ENCODE assay signal across 9 cellular contexts in the genomic region with DNA sequence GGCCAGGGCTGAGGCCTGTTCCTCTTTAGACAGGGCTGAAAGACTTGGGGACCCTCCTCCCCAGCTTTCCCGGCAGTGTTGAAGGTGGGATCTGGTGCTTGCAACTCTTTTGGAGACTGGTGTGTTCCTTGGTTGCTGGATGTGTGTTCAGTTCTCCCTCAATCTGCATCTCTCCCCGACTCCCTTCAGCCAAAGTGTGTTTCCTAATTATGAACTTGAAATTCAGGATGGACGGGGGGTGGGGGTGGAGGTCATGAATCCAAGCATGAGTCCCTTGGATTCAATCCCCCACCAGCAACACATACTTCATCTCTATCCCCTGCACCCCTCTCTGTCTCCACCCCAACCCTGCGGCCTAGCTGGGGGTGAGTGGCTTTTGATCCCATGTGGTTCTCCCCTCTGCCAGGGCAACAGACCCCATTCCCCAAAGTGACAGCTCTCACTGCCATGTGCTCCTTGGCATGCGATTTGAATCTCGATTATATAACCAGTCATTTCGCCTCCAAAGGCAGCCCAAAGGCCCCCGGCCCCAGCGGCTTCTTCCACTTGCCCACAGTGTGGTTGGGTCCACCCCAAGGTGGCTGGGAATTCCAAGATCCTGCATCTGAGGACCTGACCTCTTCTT. TPM values are rescaled to one million over a fixed set of nuclear protein-coding genes. Genes with fewer than 3 reads are reported as not detected.
A peak's percentile ranks its signal among the peaks of the same experiment; 100 is the strongest.
DNase-seq lines count a peak whose midpoint lies in the region; ATAC-seq and TF ChIP-seq lines count a peak whose summit lies in the region.
"Had no signal": no experiment of that assay in that cellular context is flagged by ENCODE, and none has a peak within 500 bp of the region (broad histone marks: within the 10 kb centered on the region; RNA-seq: fewer than 3 reads in every experiment).

No MANE protein-coding gene starts in this region.

- in situ Hi-C loops in astrocyte of the spinal cord (cut with HindIII; ENCODE audit: low sequenced_read_pairs): no loop called here

- H3K4me3 Mint-ChIP-seq in T-helper 1 cell treated with Interleukin-12 subunit alpha and Interleukin-12 subunit beta and Interleukin-4 antibody, amounts not matched to agents 30 μg/mL and 1 μg/mL, for 36 hours: peak overlapping the region; percentile 65

- peak overlapping the region; percentile 67 for H3K4me3 ChIP-seq in astrocyte of the spinal cord (ENCODE audit: low read depth, low read length)
- H3K4me3 ChIP-seq in right lobe of liver: peak overlapping the region; percentile 63 to 78 (median 65)

- peaks cover 8% of the 10 kb centered on the region for H3K4me1 Mint-ChIP-seq in T-helper 1 cell treated with Interleukin-12 subunit alpha and Interleukin-12 subunit beta and Interleukin-4 antibody, amounts not matched to agents 30 μg/mL and 1 μg/mL, for 36 hours (ENCODE audit: low read depth)

- H3K27ac Mint-ChIP-seq in T-helper 1 cell treated with Interleukin-12 subunit alpha and Interleukin-12 subunit beta and Interleukin-4 antibody, amounts not matched to agents 30 μg/mL and 1 μg/mL, for 36 hours: no peak overlapping the region

- no peaks in the 10 kb centered on the region for H3K36me3 Mint-ChIP-seq in T-helper 1 cell treated with Interleukin-12 subunit alpha and Interleukin-12 subunit beta and Interleukin-4 antibody, amounts not matched to agents 30 μg/mL and 1 μg/mL, for 36 hours (ENCODE audit: low read depth)

- H3K9me3 ChIP-seq in right lobe of liver: no peaks in the 10 kb centered on the region

- DNase-seq in T-helper 1 cell: no peak
- no peak for DNase-seq in astrocyte of the spinal cord (ENCODE audit: low read depth, low spot score)
- peak in 1 of 3 donors; percentile 38 for DNase-seq in right lobe of liver
- no peak for DNase-seq in activated CD4-positive, CD25-positive, alpha-beta regulatory T cell treated with anti-CD3 and anti-CD28 coated beads, Interleukin-2, amount 50 U/mL, for 72 hours
- DNase-seq: NCI-H1436 treated with DMSO at 0.1 percent for 48 hours had no signal

- H3K36me3 ChIP-seq in right lobe of liver: no peaks in the 10 kb centered on the region

- intact Hi-C loops in right lobe of liver (cut with DNase I): loop anchor here (10.0 kb wide), 1 partner anchor 55 kb away; no protein-coding TSS in a partner anchor

- no peaks in the 10 kb centered on the region for H3K27me3 ChIP-seq in right lobe of liver

- H3K27ac ChIP-seq in right lobe of liver: peak overlapping the region in 2 of 3 donors; percentile 51 to 69
- H3K27ac ChIP-seq in temporal lobe (ENCODE audit: low read depth, low read length): peak overlapping the region; percentile 99

- no peak for TF ChIP-seq POLR2A in right lobe of liver (IDR thresholded peaks at IDR 0.05)

- 61% methylated on average over 6 of the region's 9 CpGs for WGBS in right lobe of liver (ENCODE audit: insufficient coverage, low coverage, low lambda C conversion rate, missing lambda C conversion rate)

- TF ChIP-seq CTCF in astrocyte of the spinal cord (IDR thresholded peaks at IDR 0.05; ENCODE audit: low read depth, low read length): no peak
- no peak for TF ChIP-seq CTCF in right lobe of liver (IDR thresholded peaks at IDR 0.05)

- no peaks in the 10 kb centered on the region for H3K9me3 Mint-ChIP-seq in T-helper 1 cell treated with Interleukin-12 subunit alpha and Interleukin-12 subunit beta and Interleukin-4 antibody, amounts not matched to agents 30 μg/mL and 1 μg/mL, for 36 hours

- peaks cover 0 to 7% (median 0%) of the 10 kb centered on the region in 4 donors for H3K4me1 ChIP-seq in right lobe of liver

- ATAC-seq in right lobe of liver (no peak), GM21390 (IDR thresholded peaks at IDR 0.05; ENCODE audit: unreplicated experiment) (no peak), HG03520 (IDR thresholded peaks at IDR 0.05; ENCODE audit: unreplicated experiment) (no peak)

- peaks cover 36% of the 10 kb centered on the region for H3K27me3 Mint-ChIP-seq in T-helper 1 cell treated with Interleukin-12 subunit alpha and Interleukin-12 subunit beta and Interleukin-4 antibody, amounts not matched to agents 30 μg/mL and 1 μg/mL, for 36 hours (ENCODE audit: low read depth)

RNA-seq across cellular contexts. Expression of gene ARHGAP23, which starts 1.3 kb away (rescaled TPM):
- 1 to 10 TPM; 1.4 to 9.5 (median 3.8) TPM for total RNA-seq in right lobe of liver
- total RNA-seq in temporal lobe: 82.4 TPM
